In genomic region chr22:38700271-38700788, GRCh38 we compare ENCODE assay signal across 1 cellular context.
TF ChIP-seq lines count a peak whose summit lies in the region.

No MANE protein-coding gene starts in this region.

TF ChIP-seq in HCT116, 20 proteins besides CTCF, POLR2A, EP300 and RAD21 (continued from another document):
- TF ChIP-seq REST (IDR thresholded peaks at IDR 0.05; ENCODE audit: low read depth) (no peak), ZFX (IDR thresholded peaks at IDR 0.05) (no peak), FOSL1 (IDR thresholded peaks at IDR 0.05; ENCODE audit: low read depth) (no peak), TCF7L2 (IDR thresholded peaks at IDR 0.05; ENCODE audit: borderline replicate concordance, extremely low read depth, insufficient read depth, insufficient read length) (no peak), ZBTB33 (IDR thresholded peaks at IDR 0.05; ENCODE audit: extremely low read depth, insufficient replicate concordance, low read length) (no peak), EGR1 (IDR thresholded peaks at IDR 0.05; ENCODE audit: low read depth) (no peak), EZH2phosphoT487 (IDR thresholded peaks at IDR 0.05; ENCODE audit: borderline replicate concordance) (no peak), CBX3 (IDR thresholded peaks at IDR 0.05; ENCODE audit: low read depth) (no peak), SP1 (IDR thresholded peaks at IDR 0.05; ENCODE audit: low read depth) (no peak), SIN3A (IDR thresholded peaks at IDR 0.05; ENCODE audit: low read depth) (no peak; the same call in 1 of the 2 replicates)
